Comparison of ENCODE assay signal across 29 cellular contexts in genomic region chr2:102005449-102005848, GRCh38. TPM values are rescaled to one million over a fixed set of nuclear protein-coding genes. Genes with fewer than 3 reads are reported as not detected.
"Had no signal": no experiment of that assay in that cellular context is flagged by ENCODE, and none has a peak within 500 bp of the region (broad histone marks: within the 10 kb centered on the region; RNA-seq: fewer than 3 reads in every experiment).

No MANE protein-coding gene starts in this region.

- DNase-seq: activated CD4-positive, alpha-beta T cell treated with anti-CD3 and anti-CD28 coated beads for 48 hours; activated CD4-positive, alpha-beta T cell treated with anti-CD3 and anti-CD28 coated beads, Interleukin-2, amount 50 U/mL, for 48 hours; activated CD8-positive, alpha-beta memory T cell treated with anti-CD3 and anti-CD28 coated beads, Interleukin-2, amount 50 U/mL, for 4 hours; activated gamma-delta T cell; activated naive CD4-positive, alpha-beta T cell treated with anti-CD3 and anti-CD28 coated beads, Interleukin-2, amount 50 U/mL, for 16 hours; activated T-cell treated with anti-CD3 and anti-CD28 coated beads, Interleukin-2, amount 50 U/mL, for 24 hours; amniotic stem cell; brain microvascular endothelial cell; cortex of kidney; hippocampal formation; left cardiac atrium; mammary epithelial cell; naive B cell; posterior cingulate gyrus; stimulated activated CD4-positive, alpha-beta T cell treated with anti-CD3 and anti-CD28 coated beads, Interleukin-12 subunit alpha, Interleukin-12 subunit beta, amount 100 ng/mL, for 4 hours; stimulated activated CD4-positive, alpha-beta T cell treated with anti-CD3 and anti-CD28 coated beads, Interleukin-4, amount 100 ng/mL, for 1 hour; stimulated activated naive CD8-positive, alpha-beta T cell treated with anti-CD3 and anti-CD28 coated beads, Interleukin-15, Interleukin-2, amounts not matched to agents 100 U/mL and 50 U/mL, for 24 hours; T-helper 9 cell; testis had no signal

- H3K4me1 ChIP-seq: neural progenitor cell had no signal

- H3K36me3 ChIP-seq: brain microvascular endothelial cell, neural progenitor cell had no signal

- H3K4me2 ChIP-seq: neural progenitor cell had no signal

- FAIRE-seq: astrocyte, TTC549, urothelium cell line had no signal

- H3K27ac ChIP-seq: brain microvascular endothelial cell, neural progenitor cell, testis, VCaP had no signal

- H3K4me3 ChIP-seq: neural progenitor cell, skin epidermis, testis had no signal

- H3K27ac Mint-ChIP-seq: mesothelial cell of epicardium; naive B cell; neural progenitor cell; T-helper 1 cell treated with Interleukin-12 subunit alpha and Interleukin-12 subunit beta and Interleukin-4 antibody, amounts not matched to agents 30 μg/mL and 1 μg/mL, for 36 hours had no signal

- H3K27me3 ChIP-seq: brain microvascular endothelial cell, neural progenitor cell, testis had no signal

- H3K9me3 Mint-ChIP-seq: mesothelial cell of epicardium; naive B cell; neural progenitor cell; T-helper 1 cell treated with Interleukin-12 subunit alpha and Interleukin-12 subunit beta and Interleukin-4 antibody, amounts not matched to agents 30 μg/mL and 1 μg/mL, for 36 hours had no signal

- H3K4me1 Mint-ChIP-seq: mesothelial cell of epicardium, naive B cell, neural progenitor cell had no signal

- ATAC-seq: stimulated activated naive CD8-positive, alpha-beta T cell treated with anti-CD3 and anti-CD28 coated beads, Interleukin-15, Interleukin-2, amounts not matched to agents 100 U/mL and 50 U/mL, for 24 hours had no signal

- H3K9me3 ChIP-seq: testis had no signal

- H3K4me3 Mint-ChIP-seq: activated T-cell treated with anti-CD3 and anti-CD28 coated beads, Interleukin-2, amount 50 U/mL, for 24 hours; mesothelial cell of epicardium; naive B cell; neural progenitor cell; T-helper 1 cell treated with Interleukin-12 subunit alpha and Interleukin-12 subunit beta and Interleukin-4 antibody, amounts not matched to agents 30 μg/mL and 1 μg/mL, for 36 hours had no signal

- H3K9ac ChIP-seq: neural progenitor cell had no signal

- H2AFZ ChIP-seq: neural progenitor cell had no signal

- H3K36me3 Mint-ChIP-seq: mesothelial cell of epicardium, naive B cell, neural progenitor cell had no signal

RNA-seq across cellular contexts. Expression of gene IL1R2, which starts 13.7 kb away (rescaled TPM):
- total RNA-seq: cerebellum, endothelial cell of umbilical vein, mesothelial cell of epicardium had no signal
- polyA plus RNA-seq: endothelial cell of umbilical vein had no signal
